1 cellular context compared by ENCODE assay signal in the genomic region with DNA sequence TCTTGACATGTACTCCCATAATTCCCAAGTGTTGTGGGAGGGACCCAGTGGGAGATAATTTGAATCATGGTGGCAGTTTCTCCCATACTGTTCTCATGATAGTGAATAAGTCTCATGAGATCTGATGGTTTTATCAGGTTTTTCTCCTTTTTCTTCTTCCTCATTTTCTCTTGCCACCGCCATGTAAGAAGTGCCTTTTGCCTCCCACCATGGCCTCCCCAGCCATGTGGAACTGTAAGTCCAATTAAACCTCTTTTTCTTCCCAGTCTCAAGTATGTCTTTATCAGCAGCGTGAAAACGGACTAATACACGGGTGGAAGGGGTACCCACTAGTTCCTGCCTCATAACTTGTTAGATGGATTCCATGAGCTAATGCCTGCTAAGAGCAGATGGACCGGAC.
TF ChIP-seq lines count a peak whose summit lies in the region.

No MANE protein-coding gene starts in this region.

TF ChIP-seq in K562, 482 proteins besides CTCF, POLR2A, EP300 and RAD21:
- TF ChIP-seq TRIM24 (IDR thresholded peaks at IDR 0.05): peak in 1 of 2 experiments; percentile 51; a peak in 1 of 4 replicates
- TF ChIP-seq ZNF766 (CRISPR knock-in tag; conservative IDR thresholded peaks at IDR 0.05): peak; percentile 80
- TF ChIP-seq ZFP36 (IDR thresholded peaks at IDR 0.05; ENCODE audit: low read depth, low read length, partially characterized antibody): peak; percentile 81
- peak in 1 of 2 experiments; percentile 32; a peak in 1 of 3 replicates for TF ChIP-seq CBX3 (IDR thresholded peaks at IDR 0.05; ENCODE audit: borderline replicate concordance in 1 of 2, low read length in 2 of 2)
